7 cellular contexts compared by ENCODE assay signal in the genomic region with DNA sequence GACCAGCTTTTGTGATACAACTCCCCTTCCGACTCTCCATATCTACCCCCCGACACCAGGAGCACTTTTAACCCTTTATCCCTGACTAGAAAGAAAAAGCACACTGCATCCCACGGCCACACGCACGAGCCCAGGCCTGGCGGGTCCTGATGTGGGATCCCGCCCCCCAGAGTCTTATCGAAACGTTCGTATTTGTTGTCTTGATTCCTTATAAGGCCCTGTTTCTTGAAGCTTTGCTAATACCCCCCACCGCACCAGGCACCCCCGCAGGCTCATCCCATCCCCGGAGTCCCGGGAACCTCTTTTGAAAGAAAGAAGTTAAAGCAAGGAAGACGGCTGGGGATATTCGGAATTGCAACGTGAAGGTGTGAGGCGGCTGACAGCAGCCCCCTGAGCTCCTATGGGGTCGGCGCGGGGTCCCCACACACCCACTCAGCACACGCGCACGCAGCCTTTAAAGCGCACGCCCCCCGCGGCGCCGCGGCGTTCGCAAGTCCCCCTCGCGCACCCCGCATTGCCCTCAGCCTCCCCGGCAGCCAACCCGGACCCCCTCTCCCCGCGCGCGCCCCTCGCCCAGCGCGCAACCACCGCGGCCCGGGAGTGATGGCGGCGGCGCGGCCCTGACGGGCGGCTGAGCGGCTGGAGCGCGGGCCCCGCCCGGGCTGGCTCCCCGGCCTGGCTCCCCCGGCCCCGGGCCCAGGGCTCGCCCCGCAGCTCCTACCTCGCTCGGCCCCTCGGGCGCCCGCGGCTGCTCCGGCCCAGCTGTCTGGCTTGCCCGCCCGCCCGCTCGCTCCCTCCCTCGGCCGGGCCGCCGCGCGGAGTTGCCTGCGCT. TPM values are rescaled to one million over a fixed set of nuclear protein-coding genes. Genes with fewer than 3 reads are reported as not detected.
DNase-seq lines count a peak whose midpoint lies in the region; ATAC-seq and TF ChIP-seq lines count a peak whose summit lies in the region.

No MANE protein-coding gene starts in this region.

- ATAC-seq in GM18511 (IDR thresholded peaks at IDR 0.05; ENCODE audit: unreplicated experiment) (peak; percentile 51), HG03045 (IDR thresholded peaks at IDR 0.05; ENCODE audit: unreplicated experiment) (peak; percentile 42), T-cell (replicated peaks in 1 of 4) (peak; percentile 44 to 57 (median 54)), left colon (peak; percentile 56)

- DNase-seq in T-cell (peak in 32 of 34 experiments; percentile 14 to 56 (median 39)), left colon (peak in 1 of 2 donors; percentile 35), 8988T (no peak)
- peak in 2 of 3 experiments; percentile 28 to 39 for DNase-seq in stimulated activated CD4-positive, alpha-beta T cell treated with anti-CD3 and anti-CD28 coated beads, TNF-alpha, amount 100 ng/mL, for 24 hours (ENCODE audit: low read depth in 3 of 3)

- no peaks in the 10 kb centered on the region for H3K27me3 Mint-ChIP-seq in T-cell
- peaks cover 6% of the 10 kb centered on the region for H3K27me3 Mint-ChIP-seq in brain

- intact Hi-C loops in left colon (cut with DNase I, micrococcal nuclease): no loop called here

- peak overlapping the region; percentile 95 to 98 for H3K27ac Mint-ChIP-seq in T-cell
- peak overlapping the region; percentile 92 to 99 (median 96) for H3K27ac Mint-ChIP-seq in brain

- TF ChIP-seq CTCF in brain (conservative IDR thresholded peaks at IDR 0.05): no peak

- H3K36me3 Mint-ChIP-seq in T-cell (peaks cover 5% of the 10 kb centered on the region), brain (no peaks in the 10 kb centered on the region)

- POLR2A ChIA-PET in T-cell (lab: Charles Lee): interaction anchor here (0.7 to 11.7 kb wide), 4 partner anchors 9 to 27 kb away, joined by 3 to 147 read pairs (median 14); no protein-coding TSS in a partner anchor

- H3K4me3 Mint-ChIP-seq in T-cell (peak overlapping the region; percentile 95 to 100 (median 96)), brain (peak overlapping the region; percentile 92 to 98 (median 96))

- CTCF ChIA-PET in T-cell (lab: Charles Lee): interaction anchor here in 1 of 2 donors (0.7 to 3.7 kb wide), 5 partner anchors 11 to 53 kb away, joined by 3 to 19 read pairs (median 5); no protein-coding TSS in a partner anchor

- no peaks in the 10 kb centered on the region for H3K9me3 Mint-ChIP-seq in T-cell
- peaks cover 0 to 4% (median 0%) of the 10 kb centered on the region in 5 experiments for H3K9me3 Mint-ChIP-seq in brain

- H3K4me1 Mint-ChIP-seq in T-cell: peaks cover 50 to 64% (median 54%) of the 10 kb centered on the region in 3 donors
- H3K4me1 Mint-ChIP-seq in brain: peaks cover 62% of the 10 kb centered on the region

RNA-seq across cellular contexts. Expression of gene STAT5B, which starts 0.4 kb away (rescaled TPM):
- total RNA-seq in T-cell: 100 to 1,000 TPM; 178 to 205 (median 186) TPM
- polyA plus RNA-seq in brain (ENCODE audit: insufficient read depth, low read depth, low replicate concordance): 27.0 TPM
- 10 to 100 TPM; 34.2 to 39.2 TPM for total RNA-seq in left colon

RNA-seq across cellular contexts. Expression of gene STAT5A, which starts 12.6 kb away (rescaled TPM):
- total RNA-seq in T-cell: 100 to 1,000 TPM; 141 to 160 (median 147) TPM
- polyA plus RNA-seq in brain (ENCODE audit: insufficient read depth, low read depth, low replicate concordance): 8.5 TPM
- total RNA-seq in left colon: 10 to 100 TPM; 19.8 to 28.1 TPM

Comparison
In these comparisons a context has a peak if more than half of its experiments do, and no peak if none do; other contexts are left out.
1. RNA of gene STAT5B, which starts 0.4 kb away (total RNA-seq): 178 to 205 TPM in T-cell; 34.2 to 39.2 TPM in left colon; every median in the first group is over 4 times any median in the second.
2. RNA of gene STAT5A, which starts 12.6 kb away (total RNA-seq): 141 to 160 TPM in T-cell; 19.8 to 28.1 TPM in left colon; every median in the first group is over 4 times any median in the second.
3. Peak in every context shown above with its lines, with median percentiles within 50 percentile points of each other: ATAC-seq.